18 cellular contexts compared by ENCODE assay signal in the genomic region with DNA sequence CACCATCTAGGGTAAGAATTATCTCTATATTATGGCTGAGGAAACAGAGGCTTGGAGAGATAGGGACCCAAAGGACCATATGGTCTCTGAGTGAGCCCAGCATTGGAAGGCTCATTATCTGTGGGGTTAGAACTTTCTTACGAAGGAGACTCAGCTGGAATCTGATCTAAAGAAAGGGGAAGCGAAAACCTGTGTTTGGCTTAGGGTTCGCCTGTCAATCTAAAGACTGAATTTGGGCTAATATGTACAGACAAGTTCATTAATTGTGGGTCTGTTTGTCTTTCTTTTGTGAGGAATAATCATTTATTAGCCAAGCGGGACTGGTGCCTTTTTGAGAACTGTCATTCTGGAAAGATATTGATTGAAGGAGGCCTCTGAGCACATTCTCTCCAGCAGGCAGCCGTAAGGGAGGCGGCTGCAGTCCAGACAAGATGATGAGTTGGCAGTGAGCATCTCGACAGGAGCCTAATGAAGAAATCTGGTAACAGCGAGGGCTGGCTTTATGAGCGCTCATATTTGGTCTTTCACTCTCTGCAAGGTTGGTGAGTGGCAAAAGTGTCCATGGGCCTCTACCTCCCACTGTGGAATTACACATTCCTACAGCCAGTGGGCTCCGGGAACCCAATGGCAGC.
DNase-seq lines count a peak whose midpoint lies in the region; ATAC-seq and TF ChIP-seq lines count a peak whose summit lies in the region.
"Had no signal": no experiment of that assay in that cellular context is flagged by ENCODE, and none has a peak within 500 bp of the region (broad histone marks: within the 10 kb centered on the region; RNA-seq: fewer than 3 reads in every experiment).

No MANE protein-coding gene starts in this region.

- H3K27me3 Mint-ChIP-seq in activated CD4-positive, alpha-beta T cell treated with anti-CD3 and anti-CD28 coated beads for 36 hours: peaks cover 3% of the 10 kb centered on the region

- H3K27me3 ChIP-seq in ectodermal cell (ENCODE audit: control insufficient read depth, insufficient read depth, low read length, poor library complexity, severe bottlenecking) (no peaks in the 10 kb centered on the region), mammary epithelial cell (ENCODE audit: insufficient read depth, low read length) (no peaks in the 10 kb centered on the region)
- H3K27me3 ChIP-seq: Peyer's patch had no signal

- H3K4me1 Mint-ChIP-seq in activated CD4-positive, alpha-beta T cell treated with anti-CD3 and anti-CD28 coated beads for 36 hours: no peaks in the 10 kb centered on the region

- H3K4me3 ChIP-seq in ectodermal cell (ENCODE audit: insufficient read depth, low read depth, low read length) (no peak overlapping the region), mammary epithelial cell (replicated peaks in 1 of 3; ENCODE audit: insufficient read depth in 1 of 3, low read depth in 2 of 3, low read length in 3 of 3) (no peak overlapping the region)
- H3K4me3 ChIP-seq: Peyer's patch had no signal

- ATAC-seq in activated CD4-positive, alpha-beta T cell treated with anti-CD3 and anti-CD28 coated beads for 36 hours: no peak
- ATAC-seq: CD8-positive, alpha-beta T cell; HepG2 had no signal

- no peaks in the 10 kb centered on the region for H3K36me3 ChIP-seq in ectodermal cell (ENCODE audit: control insufficient read depth, insufficient read depth, low read length)
- no peaks in the 10 kb centered on the region for H3K36me3 ChIP-seq in mammary epithelial cell (ENCODE audit: insufficient read depth, low read length)
- H3K36me3 ChIP-seq: Peyer's patch had no signal

- no peak for TF ChIP-seq CTCF in mammary epithelial cell (conservative IDR thresholded peaks at IDR 0.05 in 1 of 2, IDR thresholded peaks at IDR 0.05 in 1 of 2; ENCODE audit: extremely low read depth in 1 of 2, insufficient read depth in 1 of 2, low read depth in 1 of 2, low read length in 2 of 2)

- intact Hi-C loops in mammary epithelial cell (cut with micrococcal nuclease): no loop called here
- intact Hi-C loops in activated CD4-positive, alpha-beta T cell treated with anti-CD3 and anti-CD28 coated beads for 36 hours (cut with DNase I, micrococcal nuclease): no loop called here

- H3K79me2 ChIP-seq in mammary epithelial cell (ENCODE audit: insufficient read depth, low read length): no peaks in the 10 kb centered on the region

- in situ Hi-C loops in mammary epithelial cell (cut with MboI; ENCODE audit: low sequenced_read_pairs in 2 of 2): no loop called here

- CTCF ChIA-PET in mammary epithelial cell (lab: Charles Lee; ENCODE audit: low non-redundant PET): no interaction called here
- CTCF ChIA-PET in activated CD4-positive, alpha-beta T cell treated with anti-CD3 and anti-CD28 coated beads for 36 hours (lab: Charles Lee): interaction anchor here (0.6 kb wide), 1 partner anchor 58 kb away, joined by 3 read pairs; no protein-coding TSS in a partner anchor

- H3K4me3 Mint-ChIP-seq in activated CD4-positive, alpha-beta T cell treated with anti-CD3 and anti-CD28 coated beads for 36 hours: no peak overlapping the region
- H3K4me3 Mint-ChIP-seq: CD8-positive, alpha-beta T cell had no signal

- H3K36me3 Mint-ChIP-seq in activated CD4-positive, alpha-beta T cell treated with anti-CD3 and anti-CD28 coated beads for 36 hours (ENCODE audit: low read depth): no peaks in the 10 kb centered on the region

- H4K20me1 ChIP-seq in mammary epithelial cell (ENCODE audit: insufficient read depth, low read length): no peaks in the 10 kb centered on the region

- DNase-seq in DMS 273 (lab: John Stamatoyannopoulos, UW; ENCODE audit: unreplicated experiment): peak; percentile 6
- no peak for DNase-seq in DMS 273 treated with DMSO at 0.1 percent for 48 hours (lab: John Stamatoyannopoulos, UW)
- peak; percentile 18 for DNase-seq in MV-4-11 (lab: John Stamatoyannopoulos, UW)
- peak; percentile 55 for DNase-seq in NCI-H748 treated with DMSO at 0.1 percent for 48 hours (lab: John Stamatoyannopoulos, UW)
- no peak for DNase-seq in T1000 (lab: John Stamatoyannopoulos, UW)
- no peak for DNase-seq in mammary epithelial cell
- no peak for DNase-seq in activated CD4-positive, alpha-beta T cell treated with anti-CD3 and anti-CD28 coated beads for 36 hours
- DNase-seq: CD8-positive, alpha-beta T cell; DND-41; GDM1; KG1; Peyer's patch; SHP77; SK-N-SH; T-helper 1 cell had no signal

- 84 to 88% methylated on average over 10 of the region's 10 CpGs for WGBS in ectodermal cell, 2 experiments
- 83% methylated on average over 10 of the region's 10 CpGs for WGBS in mammary epithelial cell (ENCODE audit: low coverage, missing lambda C conversion rate)

- dilution Hi-C loops in mammary epithelial cell (cut with HindIII; ENCODE audit: low sequenced_read_pairs): no loop called here

- POLR2A ChIA-PET in activated CD4-positive, alpha-beta T cell treated with anti-CD3 and anti-CD28 coated beads for 36 hours (lab: Charles Lee): no interaction called here

- no peak overlapping the region for H3K27ac Mint-ChIP-seq in activated CD4-positive, alpha-beta T cell treated with anti-CD3 and anti-CD28 coated beads for 36 hours
- H3K27ac Mint-ChIP-seq: CD8-positive, alpha-beta T cell had no signal

- BruUV-seq in mammary epithelial cell (replicated peaks; lab: Mats Ljungman, UMichigan): no TSS peak

- H3K9ac ChIP-seq in mammary epithelial cell (ENCODE audit: insufficient read depth, low read length): no peak overlapping the region
- H3K9ac ChIP-seq: SK-N-SH had no signal

- H3K4me1 ChIP-seq in ectodermal cell (ENCODE audit: control insufficient read depth, insufficient read depth, low read length) (peaks cover 16% of the 10 kb centered on the region), mammary epithelial cell (ENCODE audit: insufficient read depth, low read length) (no peaks in the 10 kb centered on the region)
- H3K4me1 ChIP-seq: Peyer's patch had no signal

- H3K27ac ChIP-seq in ectodermal cell (ENCODE audit: insufficient read depth, low read depth, low read length, poor library complexity, severe bottlenecking) (peak overlapping the region; percentile 31), mammary epithelial cell (ENCODE audit: insufficient read depth, low read depth, low read length) (no peak overlapping the region)
- H3K27ac ChIP-seq: 22Rv1, Peyer's patch had no signal

- no peak overlapping the region for H2AFZ ChIP-seq in mammary epithelial cell (ENCODE audit: low read depth, low read length)

- no peak overlapping the region for H3K4me2 ChIP-seq in mammary epithelial cell (ENCODE audit: insufficient read depth, low read depth, low read length)
- H3K4me2 ChIP-seq: SK-N-SH had no signal

- no peaks in the 10 kb centered on the region for H3K9me3 ChIP-seq in ectodermal cell (ENCODE audit: control insufficient read depth, low read length)
- H3K9me3 ChIP-seq in mammary epithelial cell (replicated peaks; ENCODE audit: insufficient read depth, low read length): no peaks in the 10 kb centered on the region
- H3K9me3 ChIP-seq: Peyer's patch, SK-N-SH had no signal

- peaks cover 5% of the 10 kb centered on the region for H3K9me3 Mint-ChIP-seq in activated CD4-positive, alpha-beta T cell treated with anti-CD3 and anti-CD28 coated beads for 36 hours (ENCODE audit: low read depth)

Comparison
In these comparisons a context has a peak if more than half of its experiments do, and no peak if none do; other contexts are left out.
1. DNase-seq: peak in DMS 273 (single experiment), MV-4-11 (single experiment) and NCI-H748 treated with DMSO at 0.1 percent for 48 hours (single experiment); none in DMS 273 treated with DMSO at 0.1 percent for 48 hours (single experiment), T1000 (single experiment), mammary epithelial cell (single experiment) and activated CD4-positive, alpha-beta T cell treated with anti-CD3 and anti-CD28 coated beads for 36 hours (single experiment).